ENCODE assay signal across 8 cellular contexts in the genomic region with DNA sequence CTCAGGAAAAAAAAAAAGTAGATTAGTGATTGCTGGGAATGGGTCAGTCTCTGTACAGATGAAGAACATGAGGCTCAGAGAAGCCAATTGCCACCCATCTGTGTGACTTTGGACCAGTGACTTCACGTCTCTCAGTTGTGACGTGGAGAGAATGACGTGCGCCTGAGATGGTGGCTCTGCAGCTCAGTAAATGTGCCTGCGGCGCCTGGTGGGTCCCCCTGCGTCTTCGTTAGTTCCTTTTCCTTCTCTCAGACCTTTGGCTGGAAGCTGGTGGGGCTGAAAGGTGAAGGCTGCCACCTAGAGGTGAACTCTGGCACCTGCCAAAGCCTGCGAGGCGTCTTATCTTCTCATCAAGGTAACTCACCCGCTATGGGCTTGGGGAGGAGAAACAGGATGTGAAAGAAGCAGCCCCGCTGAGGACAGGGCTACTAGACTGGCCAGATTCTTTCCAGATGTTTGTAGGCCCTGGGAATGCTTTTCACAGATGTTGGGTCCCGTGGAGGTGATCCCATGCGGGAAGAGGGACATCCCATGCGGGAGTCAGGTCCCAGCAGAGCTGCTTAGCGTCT. TPM values are rescaled to one million over a fixed set of nuclear protein-coding genes. Genes with fewer than 3 reads are reported as not detected.
A peak's percentile ranks its signal among the peaks of the same experiment; 100 is the strongest.
DNase-seq lines count a peak whose midpoint lies in the region; ATAC-seq and TF ChIP-seq lines count a peak whose summit lies in the region.

No MANE protein-coding gene starts in this region.

- H3K79me2 ChIP-seq in mammary epithelial cell (ENCODE audit: insufficient read depth, low read length), result no peaks in the 10 kb centered on the region

- H3K27me3 Mint-ChIP-seq in activated B cell treated with CpG ODN at 0.5 μM for 24 hours, result no peaks in the 10 kb centered on the region

- peak overlapping the region; percentile 85 for H2AFZ ChIP-seq in mammary epithelial cell (ENCODE audit: low read depth, low read length)

- no peaks in the 10 kb centered on the region for H3K27me3 ChIP-seq in mammary epithelial cell (ENCODE audit: insufficient read depth, low read length)

- H3K9me3 Mint-ChIP-seq in activated B cell treated with CpG ODN at 0.5 μM for 24 hours, result no peaks in the 10 kb centered on the region

- H3K9ac ChIP-seq in mammary epithelial cell (ENCODE audit: insufficient read depth, low read length), result no peak overlapping the region

- H3K9me3 ChIP-seq in mammary epithelial cell (replicated peaks; ENCODE audit: insufficient read depth, low read length), result no peaks in the 10 kb centered on the region

- no peak overlapping the region for H3K27ac ChIP-seq in mammary epithelial cell (ENCODE audit: insufficient read depth, low read depth, low read length)

- H3K36me3 ChIP-seq in mammary epithelial cell (ENCODE audit: insufficient read depth, low read length), result no peaks in the 10 kb centered on the region

- peaks cover 8% of the 10 kb centered on the region for H3K4me1 ChIP-seq in mammary epithelial cell (ENCODE audit: insufficient read depth, low read length)

- intact Hi-C loops in activated B cell treated with CpG ODN at 0.5 μM for 24 hours (cut with micrococcal nuclease) (loop anchor here (1.0 to 5.0 kb wide), 6 partner anchors 8 to 442 kb away; a partner anchor contains a TSS), mammary epithelial cell (cut with micrococcal nuclease) (loop anchor here (1.0 to 5.0 kb wide), 8 partner anchors 42 to 563 kb away; a partner anchor contains a TSS)

- ATAC-seq in HG03378 (IDR thresholded peaks at IDR 0.05; ENCODE audit: unreplicated experiment), result peak; percentile 56
- ATAC-seq in activated B cell treated with CpG ODN at 0.5 μM for 24 hours (ENCODE audit: low read depth), result peak; percentile 92

- POLR2A ChIA-PET in activated B cell treated with CpG ODN at 0.5 μM for 24 hours (lab: Charles Lee), result interaction anchor here (0.7 to 2.8 kb wide), 16 partner anchors 12 to 204 kb away, joined by 3 to 50 read pairs (median 5); a partner anchor contains a TSS

- CTCF ChIA-PET in activated B cell treated with CpG ODN at 0.5 μM for 24 hours (lab: Charles Lee), result interaction anchor here (0.5 to 31.5 kb wide), 13 partner anchors 8 to 567 kb away, joined by 3 to 872 read pairs (median 5); a partner anchor contains a TSS
- CTCF ChIA-PET in mammary epithelial cell (lab: Charles Lee; ENCODE audit: low non-redundant PET), result interaction anchor here (0.6 to 1.5 kb wide), 6 partner anchors 9 to 240 kb away, joined by 3 to 20 read pairs (median 6); a partner anchor contains a TSS

- DNase-seq in AG09319 (ENCODE audit: extremely low read depth, low read depth) (peak; percentile 79), GM19238 (ENCODE audit: insufficient read length, low spot score) (peak; percentile 88), NCI-H460 (ENCODE audit: extremely low read depth, low read depth) (peak; percentile 83), activated B cell treated with CpG ODN at 0.5 μM for 24 hours (peak; percentile 84), mammary epithelial cell (peak; percentile 87), kidney tubule cell (ENCODE audit: low spot score) (peak; percentile 92)
- peak; percentile 90 to 91 for DNase-seq in stimulated activated CD4-positive, alpha-beta T cell treated with anti-CD3 and anti-CD28 coated beads, Interleukin-2, amount 100 ng/mL, for 24 hours

- H3K4me3 ChIP-seq in mammary epithelial cell (replicated peaks in 1 of 3; ENCODE audit: insufficient read depth in 1 of 3, low read depth in 2 of 3, low read length in 3 of 3), result no peak overlapping the region

- peaks cover 39% of the 10 kb centered on the region for H3K4me1 Mint-ChIP-seq in activated B cell treated with CpG ODN at 0.5 μM for 24 hours

- no TSS peak for BruUV-seq in mammary epithelial cell (replicated peaks; lab: Mats Ljungman, UMichigan)

- H3K36me3 Mint-ChIP-seq in activated B cell treated with CpG ODN at 0.5 μM for 24 hours (ENCODE audit: low read depth), result no peaks in the 10 kb centered on the region

- in situ Hi-C loops in mammary epithelial cell (cut with MboI; ENCODE audit: low sequenced_read_pairs in 2 of 2), result loop anchor here (5.0 to 25.0 kb wide), 4 partner anchors 47 to 352 kb away; a partner anchor contains a TSS

- peak overlapping the region; percentile 56 for H3K27ac Mint-ChIP-seq in activated B cell treated with CpG ODN at 0.5 μM for 24 hours

- H3K4me2 ChIP-seq in mammary epithelial cell (ENCODE audit: insufficient read depth, low read depth, low read length), result peak overlapping the region; percentile 56

- no peaks in the 10 kb centered on the region for H4K20me1 ChIP-seq in mammary epithelial cell (ENCODE audit: insufficient read depth, low read length)

- 1% methylated on average over 10 of the region's 16 CpGs for WGBS in mammary epithelial cell (ENCODE audit: low coverage, missing lambda C conversion rate)

- dilution Hi-C loops in mammary epithelial cell (cut with HindIII; ENCODE audit: low sequenced_read_pairs), result no loop called here

- H3K4me3 Mint-ChIP-seq in activated B cell treated with CpG ODN at 0.5 μM for 24 hours, result peak overlapping the region; percentile 59

- TF ChIP-seq CTCF in AG09319 (IDR thresholded peaks at IDR 0.05; ENCODE audit: low read depth, low read length) (peak; percentile 96), activated B cell treated with CpG ODN at 0.5 μM for 24 hours (IDR thresholded peaks at IDR 0.05) (peak; percentile 60), mammary epithelial cell (conservative IDR thresholded peaks at IDR 0.05 in 1 of 2, IDR thresholded peaks at IDR 0.05 in 1 of 2; ENCODE audit: extremely low read depth in 1 of 2, insufficient read depth in 1 of 2, low read depth in 1 of 2, low read length in 2 of 2) (peak; percentile 95 to 98)

RNA-seq across cellular contexts. Expression of a gene that starts 8.7 kb away (rescaled TPM):
- total RNA-seq in NCI-H460 (2014; rRNA removed; shearing (Covaris generic)), result 3.4 and 3.9 TPM in 2 replicates
- 13.1 and 15.6 TPM in 2 replicates for polyA plus RNA-seq in NCI-H460 (2014; cell fraction: nucleus; rRNA removed)
- total RNA-seq in activated B cell treated with CpG ODN at 0.5 μM for 24 hours, result 2.4 and 3.4 TPM in 2 replicates
- total RNA-seq in mammary epithelial cell, result 1 to 10 TPM in 1 of 2 donors, under 1 TPM in 1; 0.17 to 2.2 TPM
- 0.44 TPM for polyA plus RNA-seq in mammary epithelial cell
- polyA minus RNA-seq in mammary epithelial cell, result 3.1 TPM

RNA-seq across cellular contexts. Expression of a gene that starts 19.5 kb away (rescaled TPM):
- total RNA-seq in NCI-H460 (2014; rRNA removed; shearing (Covaris generic)), result 53.6 and 68.8 TPM in 2 replicates
- 83.0 and 105 TPM in 2 replicates for polyA plus RNA-seq in NCI-H460 (2014; cell fraction: nucleus; rRNA removed)
- total RNA-seq in activated B cell treated with CpG ODN at 0.5 μM for 24 hours, result 195 and 205 TPM in 2 replicates
- total RNA-seq in mammary epithelial cell, result 10 to 100 TPM; 53.6 to 53.8 TPM
- 31.7 TPM for polyA plus RNA-seq in mammary epithelial cell
- 22.4 TPM for polyA minus RNA-seq in mammary epithelial cell

RNA-seq across cellular contexts. Expression of a gene that starts 55.8 kb away (rescaled TPM):
- total RNA-seq in NCI-H460 (2014; rRNA removed; shearing (Covaris generic)), result 6.8 and 8.3 TPM in 2 replicates
- polyA plus RNA-seq in NCI-H460 (2014; cell fraction: nucleus; rRNA removed), result 28.4 and 33.3 TPM in 2 replicates
- total RNA-seq in activated B cell treated with CpG ODN at 0.5 μM for 24 hours (1.9 and 3.1 TPM in 2 replicates), mammary epithelial cell (10 to 100 TPM; 11.8 to 22.0 TPM)
- polyA plus RNA-seq in mammary epithelial cell, result 11.1 TPM
- polyA minus RNA-seq in mammary epithelial cell, result 24.1 TPM
